ENCODE assay signal across 8 cellular contexts in genomic region chr7:65269150-65269856, GRCh38.
DNase-seq lines count a peak whose midpoint lies in the region; ATAC-seq and TF ChIP-seq lines count a peak whose summit lies in the region.

No MANE protein-coding gene starts in this region.

- no peaks in the 10 kb centered on the region for H3K79me1 ChIP-seq in IMR-90 (ENCODE audit: low read depth in 1 of 2, low read length in 2 of 2)

- no peaks in the 10 kb centered on the region for H3K4me1 Mint-ChIP-seq in MCF 10A (ENCODE audit: insufficient read depth, unreplicated experiment)

- H2BK20ac ChIP-seq in IMR-90 (ENCODE audit: low read depth, low read length): no peak overlapping the region

- TF ChIP-seq POLR2A in IMR-90 (IDR thresholded peaks at IDR 0.05; ENCODE audit: low read depth, low read length): no peak

- ATAC-seq in GM21447 (IDR thresholded peaks at IDR 0.05; ENCODE audit: unreplicated experiment): peak; percentile 90
- peak; percentile 96 for ATAC-seq in IMR-90 (ENCODE audit: low read depth)

- dilution Hi-C loops in IMR-90 (cut with HindIII; ENCODE audit: low sequenced_read_pairs, unreplicated experiment): no loop called here

- CTCF ChIA-PET in IMR-90 (lab: Yijun Ruan, JAX) (no interaction called here), MCF 10A (lab: Yijun Ruan, JAX) (interaction anchor here (0.7 to 1.4 kb wide), 3 partner anchors 28 to 927 kb away, joined by 3 to 9 read pairs (median 3); no protein-coding TSS in a partner anchor)

- WGBS in IMR-90 (ENCODE audit: extremely low coverage in 2 of 2, insufficient read length in 1 of 2), 2 experiments: 0% methylated on average over 10 of the region's 37 CpGs; no CpG with 5 or more reads in 1 of the 2 experiments

- intact Hi-C loops in IMR-90 (cut with micrococcal nuclease) (no loop called here), MCF 10A (cut with micrococcal nuclease) (no loop called here)

- in situ Hi-C loops in IMR-90 (cut with MboI; ENCODE audit: low sequenced_read_pairs): no loop called here

- no peak overlapping the region for H3K18ac ChIP-seq in IMR-90 (ENCODE audit: low read depth, low read length)

- no peak overlapping the region for H2BK5ac ChIP-seq in IMR-90 (ENCODE audit: low read depth, low read length, poor library complexity, severe bottlenecking)

- no peak overlapping the region for H2AK5ac ChIP-seq in IMR-90 (ENCODE audit: low read depth, low read length)

- peak overlapping the region; percentile 31 for H3K4me3 ChIP-seq in IMR-90 (ENCODE audit: insufficient read depth, low read depth, low read length)

- H3K27ac ChIP-seq in IMR-90 (ENCODE audit: insufficient read depth, low read length): no peak overlapping the region

- BruUV-seq in IMR-90 (replicated peaks; lab: Mats Ljungman, UMichigan): no TSS peak
- BruUV-seq in MCF 10A (replicated peaks; lab: Mats Ljungman, UMichigan): no TSS peak

- no peak overlapping the region; a peak in 1 of 4 replicates for H4K8ac ChIP-seq in IMR-90 (ENCODE audit: low read depth in 2 of 2, low read length in 2 of 2)

- H4K91ac ChIP-seq in IMR-90 (ENCODE audit: insufficient read depth, low read depth, low read length): no peak overlapping the region

- H3K9me3 Mint-ChIP-seq in MCF 10A (ENCODE audit: unreplicated experiment): no peaks in the 10 kb centered on the region

- no peak overlapping the region for H3K23ac ChIP-seq in IMR-90 (ENCODE audit: low read depth, low read length)

- peak overlapping the region; percentile 66; the same call in 1 of the 2 replicates for H3K9ac ChIP-seq in IMR-90 (ENCODE audit: low read depth, low read length)

- no peaks in the 10 kb centered on the region for H3K9me1 ChIP-seq in IMR-90 (ENCODE audit: insufficient read depth, low read length)

- no peak overlapping the region for H2BK15ac ChIP-seq in IMR-90 (ENCODE audit: low read depth, low read length)

- no peak for TF ChIP-seq RAD21 in IMR-90 (IDR thresholded peaks at IDR 0.05; ENCODE audit: low read length)

- H2BK120ac ChIP-seq in IMR-90 (ENCODE audit: low read depth, low read length): no peak overlapping the region

- TF ChIP-seq CTCF in IMR-90 (conservative IDR thresholded peaks at IDR 0.05; ENCODE audit: low read depth, low read length) (no peak), MCF 10A (IDR thresholded peaks at IDR 0.05; ENCODE audit: unreplicated experiment) (no peak)

- peak overlapping the region; percentile 80 for H3K4me2 ChIP-seq in IMR-90 (ENCODE audit: low read depth, low read length)

- POLR2A ChIA-PET in IMR-90 (lab: Charles Lee; ENCODE audit: unreplicated experiment): no interaction called here
- POLR2A ChIA-PET in MCF 10A (lab: Yijun Ruan, JAX): interaction anchor here (0.6 kb wide), 2 partner anchors 63 to 949 kb away, joined by 3 read pairs; no protein-coding TSS in a partner anchor

- no peaks in the 10 kb centered on the region for H3K4me1 ChIP-seq in IMR-90 (ENCODE audit: control insufficient read depth, insufficient read depth, low read length)

- no peaks in the 10 kb centered on the region for H4K20me1 ChIP-seq in IMR-90 (ENCODE audit: insufficient read depth, low read length)

- no peaks in the 10 kb centered on the region for H3K36me3 Mint-ChIP-seq in MCF 10A (ENCODE audit: insufficient read depth, unreplicated experiment)

- DNase-seq in EH (ENCODE audit: low read depth) (peak; percentile 34), IMR-90 (peak; percentile 58), RPMI7951 (ENCODE audit: low read depth) (peak; percentile 85), MCF 10A (ENCODE audit: unreplicated experiment) (peak; percentile 94), left kidney (ENCODE audit: low read depth, low spot score) (peak; percentile 99), cerebellar nuclear complex (lab: John Stamatoyannopoulos, UW) (no peak)
- DNase-seq in stimulated activated CD8-positive, alpha-beta memory T cell treated with anti-CD3 and anti-CD28 coated beads, Interleukin-4, amount 100 ng/mL, for 24 hours (ENCODE audit: low read depth): peak; percentile 41

- no peaks in the 10 kb centered on the region for H3K9me3 ChIP-seq in IMR-90 (ENCODE audit: control insufficient read depth, insufficient read depth, low read length)

- H3K56ac ChIP-seq in IMR-90 (ENCODE audit: extremely low read depth, insufficient read depth, low read length): no peak overlapping the region

- no peaks in the 10 kb centered on the region for H3K27me3 Mint-ChIP-seq in MCF 10A (ENCODE audit: insufficient read depth, unreplicated experiment)

- H3K14ac ChIP-seq in IMR-90 (replicated peaks; ENCODE audit: low read depth, low read length): no peak overlapping the region

- peak overlapping the region; percentile 78 for H3K4me3 Mint-ChIP-seq in MCF 10A (ENCODE audit: unreplicated experiment)

- no peaks in the 10 kb centered on the region for H3K27me3 ChIP-seq in IMR-90 (ENCODE audit: control insufficient read depth, insufficient read depth, low read length)

- peak overlapping the region; percentile 91 for H2AFZ ChIP-seq in IMR-90 (replicated peaks; ENCODE audit: low read length, poor library complexity)

- H3K4ac ChIP-seq in IMR-90 (ENCODE audit: low read depth, low read length): no peak overlapping the region

- H4K5ac ChIP-seq in IMR-90 (ENCODE audit: low read depth, low read length): no peak overlapping the region

- peak overlapping the region; percentile 7 for H3K27ac Mint-ChIP-seq in MCF 10A (ENCODE audit: low read depth, unreplicated experiment)

- no peak overlapping the region for H2AK9ac ChIP-seq in IMR-90 (replicated peaks; ENCODE audit: low read depth, low read length, poor library complexity)

- H3K36me3 ChIP-seq in IMR-90 (ENCODE audit: control insufficient read depth, insufficient read depth, low read length): no peaks in the 10 kb centered on the region

TF ChIP-seq in IMR-90, 13 proteins besides CTCF, POLR2A, EP300 and RAD21:
- TF ChIP-seq CEBPB (IDR thresholded peaks at IDR 0.05; ENCODE audit: low read depth, low read length) (no peak), MAZ (IDR thresholded peaks at IDR 0.05; ENCODE audit: borderline replicate concordance, low read depth, low read length) (no peak), RCOR1 (IDR thresholded peaks at IDR 0.05; ENCODE audit: insufficient replicate concordance, low read length) (no peak)

Comparison
In these comparisons a context has a peak if more than half of its experiments do, and no peak if none do; other contexts are left out.
1. DNase-seq: peak in EH (single experiment), IMR-90 (single experiment), RPMI7951 (single experiment), MCF 10A (single experiment), left kidney (single experiment) and stimulated activated CD8-positive, alpha-beta memory T cell treated with anti-CD3 and anti-CD28 coated beads, Interleukin-4, amount 100 ng/mL, for 24 hours (single experiment); none in cerebellar nuclear complex (0 of 2).